10 cellular contexts compared by ENCODE assay signal in the genomic region with DNA sequence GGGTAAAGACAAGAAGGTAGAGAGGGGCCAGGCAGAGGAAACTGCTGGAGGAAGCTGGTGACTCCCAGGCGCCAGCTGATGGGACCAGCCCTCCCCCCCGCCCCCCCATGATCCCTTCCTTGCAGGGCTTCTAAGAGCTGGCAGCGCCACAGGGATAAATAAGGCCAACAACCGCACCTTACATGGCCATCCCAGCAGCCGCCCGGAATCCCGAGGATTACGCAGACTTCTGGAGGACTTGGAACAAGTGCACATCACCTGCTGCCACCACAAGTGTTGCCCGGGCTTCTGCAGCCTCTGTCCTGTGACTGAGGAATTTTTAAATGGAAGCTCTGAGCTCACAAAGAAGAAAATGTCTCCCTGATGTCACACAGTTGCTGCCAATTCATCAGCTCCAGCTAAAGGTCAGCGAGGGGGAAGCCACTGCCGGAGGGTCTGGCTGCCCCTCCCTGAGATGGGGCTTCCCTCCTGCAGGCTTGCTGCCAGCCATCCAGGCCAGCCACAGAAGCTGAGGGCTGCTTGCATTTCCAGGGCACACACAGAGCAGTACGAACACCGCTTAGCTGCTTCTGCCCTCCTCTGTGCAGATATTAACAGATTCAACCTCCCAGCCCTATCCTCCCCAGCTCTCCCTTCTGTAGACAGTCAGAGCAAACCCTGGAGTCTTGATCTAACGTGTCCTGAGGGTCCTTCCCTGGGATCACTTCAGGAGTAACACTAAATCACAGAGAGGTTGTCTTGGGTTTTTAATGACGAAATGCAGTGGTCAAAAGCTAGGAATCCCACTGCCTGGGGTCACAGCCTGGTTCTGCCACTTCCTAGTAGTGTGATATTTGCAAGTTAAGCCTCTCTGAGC. TPM values are rescaled to one million over a fixed set of nuclear protein-coding genes. Genes with fewer than 3 reads are reported as not detected.
DNase-seq lines count a peak whose midpoint lies in the region; ATAC-seq and TF ChIP-seq lines count a peak whose summit lies in the region.
"Had no signal": no experiment of that assay in that cellular context is flagged by ENCODE, and none has a peak within 500 bp of the region (broad histone marks: within the 10 kb centered on the region; RNA-seq: fewer than 3 reads in every experiment).

No MANE protein-coding gene starts in this region.

- H3K27me3 Mint-ChIP-seq in effector memory CD8-positive, alpha-beta T cell, result no peaks in the 10 kb centered on the region

- H3K9me3 ChIP-seq in BE2C, result no peaks in the 10 kb centered on the region
- no peaks in the 10 kb centered on the region for H3K9me3 ChIP-seq in muscle layer of colon (ENCODE audit: low read length)

- H3K4me1 ChIP-seq in BE2C (peaks cover 20% of the 10 kb centered on the region), muscle layer of colon (ENCODE audit: insufficient read depth, low read length) (peaks cover 53% of the 10 kb centered on the region)

- peak overlapping the region; percentile 58 to 77 for H3K27ac Mint-ChIP-seq in effector memory CD8-positive, alpha-beta T cell

- no peaks in the 10 kb centered on the region for H3K27me3 ChIP-seq in BE2C
- no peaks in the 10 kb centered on the region for H3K27me3 ChIP-seq in muscle layer of colon (ENCODE audit: control insufficient read depth in 1 of 2, insufficient read depth in 2 of 2, low read length in 2 of 2)
- H3K27me3 ChIP-seq: dorsolateral prefrontal cortex had no signal

- no peaks in the 10 kb centered on the region for H3K9me3 Mint-ChIP-seq in effector memory CD8-positive, alpha-beta T cell
- H3K9me3 Mint-ChIP-seq: CD4-positive, CD25-positive, alpha-beta regulatory T cell had no signal

- H3K4me1 Mint-ChIP-seq in effector memory CD8-positive, alpha-beta T cell (ENCODE audit: low read depth in 2 of 2), result peaks cover 20 to 25% of the 10 kb centered on the region in 2 donors

- H3K4me3 Mint-ChIP-seq in effector memory CD8-positive, alpha-beta T cell, result no peak overlapping the region
- H3K4me3 Mint-ChIP-seq: CD4-positive, CD25-positive, alpha-beta regulatory T cell had no signal

- H3K4me3 ChIP-seq in BE2C (ENCODE audit: low read depth, low read length) (peak overlapping the region; percentile 20), muscle layer of colon (ENCODE audit: low read depth in 1 of 2, low read length in 2 of 2) (peak overlapping the region in 1 of 2 donors; percentile 66)

- H3K9ac ChIP-seq in muscle layer of colon (ENCODE audit: low read length), result peak overlapping the region; percentile 94

- no peak for TF ChIP-seq CTCF in BE2C (IDR thresholded peaks at IDR 0.05; ENCODE audit: low read depth, low read length)

- H3K27ac ChIP-seq in muscle layer of colon (ENCODE audit: low read depth, low read length), result peak overlapping the region; percentile 76

- H3K36me3 ChIP-seq in BE2C (no peaks in the 10 kb centered on the region), muscle layer of colon (ENCODE audit: insufficient read depth, low read length) (no peaks in the 10 kb centered on the region)

- no peak for ATAC-seq in effector memory CD8-positive, alpha-beta T cell (replicated peaks)
- no peak for ATAC-seq in HG02981 (IDR thresholded peaks at IDR 0.05; ENCODE audit: unreplicated experiment)

- H3K36me3 Mint-ChIP-seq in effector memory CD8-positive, alpha-beta T cell (ENCODE audit: insufficient read depth), result peaks cover 9% of the 10 kb centered on the region
- H3K36me3 Mint-ChIP-seq: CD4-positive, CD25-positive, alpha-beta regulatory T cell had no signal

- peak; percentile 72 for DNase-seq in BE2C
- peak; percentile 54 for DNase-seq in NCI-H2227 treated with DMSO at 0.1 percent for 48 hours (lab: John Stamatoyannopoulos, UW)
- no peak for DNase-seq in effector memory CD8-positive, alpha-beta T cell
- no peak for DNase-seq in NCI-H1436 treated with DMSO at 0.1 percent for 48 hours (lab: John Stamatoyannopoulos, UW)
- no peak for DNase-seq in activated T-cell treated with anti-CD3 and anti-CD28 coated beads, Interleukin-2, amount 50 U/mL, for 1 hour
- DNase-seq in T-helper 2 cell, result no peak
- DNase-seq: CD4-positive, CD25-positive, alpha-beta regulatory T cell had no signal

RNA-seq across cellular contexts. Expression of a gene that starts 38.6 kb away (rescaled TPM):
- polyA plus RNA-seq in BE2C (2012; ENCODE audit: insufficient read depth, insufficient read length, low read depth), result 64.9 TPM

Comparison
In these comparisons a context has a peak if more than half of its experiments do, and no peak if none do; other contexts are left out.
1. DNase-seq: peak in BE2C (single experiment) and NCI-H2227 treated with DMSO at 0.1 percent for 48 hours (single experiment); none in effector memory CD8-positive, alpha-beta T cell (0 of 3), NCI-H1436 treated with DMSO at 0.1 percent for 48 hours (single experiment), activated T-cell treated with anti-CD3 and anti-CD28 coated beads, Interleukin-2, amount 50 U/mL, for 1 hour (single experiment) and T-helper 2 cell (0 of 5).